Comparison of ENCODE assay signal across 25 cellular contexts in genomic region chrY:14586725-14587124, GRCh38.
A peak's percentile ranks its signal among the peaks of the same experiment; 100 is the strongest.
DNase-seq lines count a peak whose midpoint lies in the region; ATAC-seq and TF ChIP-seq lines count a peak whose summit lies in the region.
"Had no signal": no experiment of that assay in that cellular context is flagged by ENCODE, and none has a peak within 500 bp of the region (broad histone marks: within the 10 kb centered on the region; RNA-seq: fewer than 3 reads in every experiment).

No MANE protein-coding gene starts in this region.

- H3K36me3 Mint-ChIP-seq in T-helper 17 cell (ENCODE audit: low read depth) = no peaks in the 10 kb centered on the region
- H3K36me3 Mint-ChIP-seq: CD4-positive, alpha-beta memory T cell; mesothelial cell of epicardium had no signal

- H3K4me3 ChIP-seq in cardiac fibroblast (replicated peaks in 1 of 2; ENCODE audit: low read depth in 2 of 2, low read length in 2 of 2) (no peak overlapping the region), ascending aorta (no peak overlapping the region)
- H3K4me3 ChIP-seq: hepatocyte, MG63, right lobe of liver, SK-N-MC had no signal

- no peaks in the 10 kb centered on the region for H3K27me3 Mint-ChIP-seq in T-helper 17 cell
- H3K27me3 Mint-ChIP-seq: activated CD4-positive, alpha-beta T cell treated with anti-CD3 and anti-CD28 coated beads, Interleukin-2, amount 10 ng/mL, durations not matched to agents 24 days and 14 days; CD4-positive, alpha-beta memory T cell; natural killer cell treated with Interleukin-12 subunit alpha and Interleukin-12 subunit beta and Interleukin-15 and Interleukin-18, amount 100 ng/mL, for 72 hours had no signal

- CTCF ChIA-PET in HEK293T (lab: Yijun Ruan, JAX) = no interaction called here

- no peak overlapping the region for H3K4me3 Mint-ChIP-seq in T-helper 17 cell
- H3K4me3 Mint-ChIP-seq: activated CD4-positive, alpha-beta T cell treated with anti-CD3 and anti-CD28 coated beads, Interleukin-2, amount 10 ng/mL, durations not matched to agents 24 days and 14 days; CD4-positive, alpha-beta memory T cell; mesothelial cell of epicardium; natural killer cell treated with Interleukin-12 subunit alpha and Interleukin-12 subunit beta and Interleukin-15 and Interleukin-18, amount 100 ng/mL, for 72 hours; T-helper 2 cell treated with Interferon-gamma antibody and Interleukin-4, amounts not matched to agents 5 μg/mL and 100 μg/mL, for 36 hours had no signal

- ATAC-seq in left lobe of liver (peak; percentile 44), T-helper 17 cell (no peak)
- ATAC-seq: natural killer cell treated with Interleukin-12 subunit alpha and Interleukin-12 subunit beta and Interleukin-15 and Interleukin-18, amount 100 ng/mL, for 72 hours; stimulated activated naive CD8-positive, alpha-beta T cell treated with anti-CD3 and anti-CD28 coated beads, Interleukin-15, Interleukin-2, amounts not matched to agents 100 U/mL and 50 U/mL, for 24 hours had no signal

- POLR2A ChIA-PET in HEK293T (lab: Yijun Ruan, JAX) = no interaction called here

- TF ChIP-seq CTCF in cardiac fibroblast (IDR thresholded peaks at IDR 0.05; ENCODE audit: low read depth, low read length) (no peak), ascending aorta (IDR thresholded peaks at IDR 0.05) (no peak)

- H3K27ac ChIP-seq in ascending aorta = no peak overlapping the region
- H3K27ac ChIP-seq: hepatocyte, parathyroid adenoma, right lobe of liver, SK-N-MC, VCaP had no signal

- intact Hi-C loops in ascending aorta (cut with DNase I) = no loop called here

- H3K36me3 ChIP-seq in ascending aorta = no peaks in the 10 kb centered on the region
- H3K36me3 ChIP-seq: MG63, right lobe of liver had no signal

- H3K9me3 ChIP-seq in T-helper 17 cell (ENCODE audit: control insufficient read depth, low read length, poor library complexity, severe bottlenecking) (no peaks in the 10 kb centered on the region), ascending aorta (no peaks in the 10 kb centered on the region)
- H3K9me3 ChIP-seq: MG63, right lobe of liver had no signal

- no peak overlapping the region for H3K27ac Mint-ChIP-seq in T-helper 17 cell
- H3K27ac Mint-ChIP-seq: activated CD4-positive, alpha-beta T cell treated with anti-CD3 and anti-CD28 coated beads, Interleukin-2, amount 10 ng/mL, durations not matched to agents 24 days and 14 days; CD4-positive, alpha-beta memory T cell; mesothelial cell of epicardium; natural killer cell treated with Interleukin-12 subunit alpha and Interleukin-12 subunit beta and Interleukin-15 and Interleukin-18, amount 100 ng/mL, for 72 hours; T-helper 2 cell treated with Interferon-gamma antibody and Interleukin-4, amounts not matched to agents 5 μg/mL and 100 μg/mL, for 36 hours had no signal

- peak; percentile 0 for DNase-seq in HCEC 1CT
- peak; percentile 3 to 27 for DNase-seq in cardiac fibroblast (ENCODE audit: low read depth in 2 of 2)
- no peak for DNase-seq in left lobe of liver (ENCODE audit: low spot score)
- no peak for DNase-seq in T-helper 17 cell
- DNase-seq in NCI-H128 (lab: John Stamatoyannopoulos, UW; ENCODE audit: unreplicated experiment) = no peak
- DNase-seq in ascending aorta (ENCODE audit: low spot score in 2 of 2) = no peak
- DNase-seq in HEK293T (ENCODE audit: extremely low spot score) = no peak
- DNase-seq: activated CD4-positive, alpha-beta T cell treated with anti-CD3 and anti-CD28 coated beads, Interleukin-2, amount 10 ng/mL, durations not matched to agents 24 days and 14 days; activated naive CD4-positive, alpha-beta T cell; activated T-cell treated with anti-CD3 and anti-CD28 coated beads, Interleukin-2, amount 50 U/mL, for 48 hours; CD4-positive, alpha-beta memory T cell; foreskin melanocyte; MG63; NCI-H1436; NCI-H2107; NCI-H446 treated with DMSO at 0.1 percent for 48 hours; right lobe of liver; stimulated activated naive CD8-positive, alpha-beta T cell treated with anti-CD3 and anti-CD28 coated beads, Interleukin-15, Interleukin-2, amounts not matched to agents 100 U/mL and 50 U/mL, for 24 hours had no signal

- no peaks in the 10 kb centered on the region for H3K4me1 ChIP-seq in ascending aorta
- H3K4me1 ChIP-seq: parathyroid adenoma, right lobe of liver had no signal

- H3K4me1 Mint-ChIP-seq in T-helper 17 cell = no peaks in the 10 kb centered on the region
- H3K4me1 Mint-ChIP-seq: activated CD4-positive, alpha-beta T cell treated with anti-CD3 and anti-CD28 coated beads, Interleukin-2, amount 10 ng/mL, durations not matched to agents 24 days and 14 days; CD4-positive, alpha-beta memory T cell; mesothelial cell of epicardium had no signal

- H3K27me3 ChIP-seq in ascending aorta = no peaks in the 10 kb centered on the region
- H3K27me3 ChIP-seq: hepatocyte, MG63, right lobe of liver had no signal

TF ChIP-seq in HEK293T, 16 proteins besides CTCF, POLR2A, EP300 and RAD21:
- TF ChIP-seq CTBP1 (IDR thresholded peaks at IDR 0.05; ENCODE audit: borderline replicate concordance) (no peak), SP1 (IDR thresholded peaks at IDR 0.05) (no peak), ZNF384 (IDR thresholded peaks at IDR 0.05) (no peak), TARDBP (IDR thresholded peaks at IDR 0.05) (no peak), PKNOX1 (IDR thresholded peaks at IDR 0.05) (no peak), FOXK2 (IDR thresholded peaks at IDR 0.05) (no peak), ARNT (IDR thresholded peaks at IDR 0.05) (no peak)
TF ChIP-seq in HEK293T: peak in this region for 0.

Comparison
In these comparisons a context has a peak if more than half of its experiments do, and no peak if none do; other contexts are left out.
1. DNase-seq: peak in HCEC 1CT (single experiment) and cardiac fibroblast (2 of 2); none in left lobe of liver (single experiment), T-helper 17 cell (0 of 3), NCI-H128 (single experiment), ascending aorta (0 of 2) and HEK293T (single experiment).